In genomic region chr2:58107803-58108710, GRCh38 we compare ENCODE assay signal across 9 cellular contexts.
DNase-seq lines count a peak whose midpoint lies in the region; ATAC-seq and TF ChIP-seq lines count a peak whose summit lies in the region.
"Had no signal": no experiment of that assay in that cellular context is flagged by ENCODE, and none has a peak within 500 bp of the region (broad histone marks: within the 10 kb centered on the region; RNA-seq: fewer than 3 reads in every experiment).

No MANE protein-coding gene starts in this region.

- H3K27ac Mint-ChIP-seq in immature natural killer cell, result peak overlapping the region in 1 of 6 donors; percentile 1

- H3K4me1 ChIP-seq in HUES6 (ENCODE audit: control insufficient read depth, insufficient read depth, low read length) (peaks cover 9% of the 10 kb centered on the region; the same call in 1 of the 2 replicates), lung (ENCODE audit: control insufficient read depth in 2 of 2, insufficient read depth in 2 of 2, low read length in 2 of 2) (no peaks in the 10 kb centered on the region)
- H3K4me1 ChIP-seq: parathyroid adenoma had no signal

- in situ Hi-C loops in astrocyte of the spinal cord (cut with HindIII; ENCODE audit: low sequenced_read_pairs), result no loop called here

- H3K9me3 ChIP-seq in HUES6 (ENCODE audit: control insufficient read depth, insufficient read depth, low read depth, low read length), result no peaks in the 10 kb centered on the region
- no peaks in the 10 kb centered on the region for H3K9me3 ChIP-seq in lung (ENCODE audit: control insufficient read depth in 2 of 2, insufficient read depth in 1 of 2, low read length in 1 of 2)

- peak overlapping the region; percentile 41 for H3K4me3 ChIP-seq in AG10803 (ENCODE audit: low read length)
- H3K4me3 ChIP-seq in HUES6 (ENCODE audit: low read depth, low read length), result no peak overlapping the region
- H3K4me3 ChIP-seq in astrocyte of the spinal cord (ENCODE audit: low read depth, low read length), result peak overlapping the region; percentile 1
- H3K4me3 ChIP-seq in lung, result no peak overlapping the region

- H3K27me3 ChIP-seq in HUES6 (ENCODE audit: control insufficient read depth, insufficient read depth, low read length) (no peaks in the 10 kb centered on the region), lung (ENCODE audit: control insufficient read depth, insufficient read depth) (no peaks in the 10 kb centered on the region)

- no peaks in the 10 kb centered on the region for H3K27me3 Mint-ChIP-seq in immature natural killer cell (ENCODE audit: low read depth in 3 of 3)

- H3K36me3 ChIP-seq in HUES6 (ENCODE audit: control insufficient read depth, insufficient read depth, low read length) (no peaks in the 10 kb centered on the region), lung (ENCODE audit: control insufficient read depth in 2 of 2, insufficient read depth in 2 of 2, low read length in 2 of 2) (no peaks in the 10 kb centered on the region)

- peak overlapping the region; percentile 4 for H3K9ac ChIP-seq in HUES6 (ENCODE audit: low read length)
- H3K9ac ChIP-seq: parathyroid adenoma had no signal

- 57 to 63% methylated on average over 10 of the region's 10 CpGs for WGBS in lung, 2 donors

- no peaks in the 10 kb centered on the region for H3K9me3 Mint-ChIP-seq in immature natural killer cell

- ATAC-seq in lung (ENCODE audit: insufficient read depth, low FRiP score) (peak; percentile 65), GM18867 (IDR thresholded peaks at IDR 0.05; ENCODE audit: unreplicated experiment) (no peak)

- peaks cover 0 to 10% (median 8%) of the 10 kb centered on the region in 3 donors for H3K36me3 Mint-ChIP-seq in immature natural killer cell

- no peak overlapping the region for H3K4me3 Mint-ChIP-seq in immature natural killer cell

- peak; percentile 91 for DNase-seq in AG10803 (ENCODE audit: low read depth)
- DNase-seq in astrocyte of the spinal cord (ENCODE audit: low read depth, low spot score), result peak; percentile 76
- DNase-seq in lung (ENCODE audit: low spot score), result no peak
- no peak for DNase-seq in immature natural killer cell
- no peak for DNase-seq in COR-L47 (lab: John Stamatoyannopoulos, UW)
- no peak for DNase-seq in NCI-H1694 treated with DMSO at 0.1 percent for 48 hours (lab: John Stamatoyannopoulos, UW)

- TF ChIP-seq CTCF in AG10803 (conservative IDR thresholded peaks at IDR 0.05; ENCODE audit: low read length), result no peak
- no peak for TF ChIP-seq CTCF in astrocyte of the spinal cord (IDR thresholded peaks at IDR 0.05; ENCODE audit: low read depth, low read length)
- no peak for TF ChIP-seq CTCF in lung (IDR thresholded peaks at IDR 0.05; ENCODE audit: control extremely low read depth, extremely low read depth)

- H3K4me1 Mint-ChIP-seq in immature natural killer cell, result peaks cover 0 to 7% of the 10 kb centered on the region in 2 donors

- H3K27ac ChIP-seq in HUES6 (ENCODE audit: low read depth, low read length), result no peak overlapping the region
- H3K27ac ChIP-seq in lung (ENCODE audit: low read depth in 1 of 2, low read length in 1 of 2), result no peak overlapping the region
- H3K27ac ChIP-seq: parathyroid adenoma had no signal

Comparison
In these comparisons a context has a peak if more than half of its experiments do, and no peak if none do; other contexts are left out.
1. DNase-seq: peak in AG10803 (single experiment) and astrocyte of the spinal cord (single experiment); none in lung (single experiment), immature natural killer cell (0 of 3), COR-L47 (single experiment) and NCI-H1694 treated with DMSO at 0.1 percent for 48 hours (single experiment).
2. H3K4me3 ChIP-seq: peak in AG10803 (single experiment) and astrocyte of the spinal cord (single experiment); none in HUES6 (single experiment) and lung (single experiment).